In the genomic region with DNA sequence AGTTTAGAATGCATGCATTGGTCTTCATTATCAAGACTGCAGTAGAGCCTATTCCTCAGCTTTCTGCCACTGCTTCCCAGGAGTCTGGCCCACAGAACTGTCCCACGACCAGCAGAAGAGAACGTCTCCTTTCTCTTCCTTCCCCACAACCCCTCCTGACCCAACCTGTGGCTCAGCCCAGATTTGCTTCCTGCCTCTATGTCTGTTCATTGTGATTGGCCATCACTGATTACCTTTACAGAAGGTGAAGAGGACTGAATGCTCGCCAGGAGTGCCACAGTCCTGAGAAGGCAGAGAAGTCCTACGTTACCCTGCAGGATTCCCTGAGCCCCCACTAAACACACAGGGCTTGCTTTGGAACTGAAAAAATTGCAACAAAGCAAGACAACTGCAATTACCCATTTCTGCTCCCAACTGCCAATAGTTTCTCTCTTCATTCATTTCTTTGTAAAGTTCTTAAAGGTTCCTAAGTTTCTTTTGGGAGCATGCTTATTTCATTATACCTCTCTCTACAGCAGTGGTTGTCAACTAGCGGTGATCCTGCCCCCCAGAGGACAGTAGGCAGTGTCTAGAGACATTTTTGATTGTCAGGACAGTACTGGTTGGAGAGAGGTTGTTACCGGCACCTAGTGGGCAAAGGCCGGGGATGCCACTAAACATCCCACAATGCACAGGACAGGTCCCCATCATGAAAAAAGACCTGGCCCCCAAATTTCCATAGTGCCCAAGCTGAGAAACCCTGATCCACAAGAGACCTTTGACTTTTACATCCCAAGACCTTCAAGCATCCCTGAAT, we compare ENCODE assay signal across 8 cellular contexts. TPM values are rescaled to one million over a fixed set of nuclear protein-coding genes. Genes with fewer than 3 reads are reported as not detected.
A peak's percentile ranks its signal among the peaks of the same experiment; 100 is the strongest.
DNase-seq lines count a peak whose midpoint lies in the region; ATAC-seq lines count a peak whose summit lies in the region.

No MANE protein-coding gene starts in this region.

- ATAC-seq in GM21390 (IDR thresholded peaks at IDR 0.05; ENCODE audit: unreplicated experiment), result no peak
- ATAC-seq in GM19328 (IDR thresholded peaks at IDR 0.05; ENCODE audit: unreplicated experiment), result no peak

- no peak overlapping the region for H3K4me3 Mint-ChIP-seq in activated naive CD8-positive, alpha-beta T cell treated with anti-CD3 and anti-CD28 coated beads for 36 hours

- no peaks in the 10 kb centered on the region for H3K27me3 Mint-ChIP-seq in activated naive CD8-positive, alpha-beta T cell treated with anti-CD3 and anti-CD28 coated beads for 36 hours

- peak overlapping the region; percentile 96 for H3K27ac Mint-ChIP-seq in activated naive CD8-positive, alpha-beta T cell treated with anti-CD3 and anti-CD28 coated beads for 36 hours

- peaks cover 60% of the 10 kb centered on the region for H3K4me1 Mint-ChIP-seq in activated naive CD8-positive, alpha-beta T cell treated with anti-CD3 and anti-CD28 coated beads for 36 hours

- DNase-seq in SHP77 (lab: John Stamatoyannopoulos, UW), result peak; percentile 45 to 66
- DNase-seq in SHP77 treated with DMSO at 0.1 percent for 48 hours (lab: John Stamatoyannopoulos, UW), result no peak
- peak; percentile 73 for DNase-seq in MV-4-11 (lab: John Stamatoyannopoulos, UW)
- DNase-seq in activated naive CD8-positive, alpha-beta T cell treated with anti-CD3 and anti-CD28 coated beads for 36 hours, result peak; percentile 28
- DNase-seq in midbrain (lab: John Stamatoyannopoulos, UW), result peak; percentile 74
- DNase-seq in SKM-1 treated with dmso at 0.1 percent for 144 hours (lab: John Stamatoyannopoulos, UW; ENCODE audit: unreplicated experiment), result no peak

- H3K9me3 Mint-ChIP-seq in activated naive CD8-positive, alpha-beta T cell treated with anti-CD3 and anti-CD28 coated beads for 36 hours, result no peaks in the 10 kb centered on the region

- H3K36me3 Mint-ChIP-seq in activated naive CD8-positive, alpha-beta T cell treated with anti-CD3 and anti-CD28 coated beads for 36 hours, result peaks cover 12% of the 10 kb centered on the region

RNA-seq across cellular contexts. Expression of a gene that starts 4.5 kb away (rescaled TPM):
- total RNA-seq in activated naive CD8-positive, alpha-beta T cell treated with anti-CD3 and anti-CD28 coated beads for 36 hours, result 10 to 100 TPM; 39.9 to 41.6 TPM

RNA-seq across cellular contexts. Expression of a gene that starts 32.2 kb away (rescaled TPM):
- 100 to 1,000 TPM; 124 to 127 TPM for total RNA-seq in activated naive CD8-positive, alpha-beta T cell treated with anti-CD3 and anti-CD28 coated beads for 36 hours

RNA-seq across cellular contexts. Expression of a gene that starts 43.6 kb away (rescaled TPM):
- 1 to 10 TPM; 1.8 TPM for total RNA-seq in activated naive CD8-positive, alpha-beta T cell treated with anti-CD3 and anti-CD28 coated beads for 36 hours

Comparison
In these comparisons a context has a peak if more than half of its experiments do, and no peak if none do; other contexts are left out.
1. DNase-seq: peak in SHP77 (2 of 2), MV-4-11 (single experiment), activated naive CD8-positive, alpha-beta T cell treated with anti-CD3 and anti-CD28 coated beads for 36 hours (single experiment) and midbrain (single experiment); none in SHP77 treated with DMSO at 0.1 percent for 48 hours (single experiment) and SKM-1 treated with dmso at 0.1 percent for 144 hours (single experiment).